22 cellular contexts compared by ENCODE assay signal in genomic region chr9:33293782-33294181, GRCh38. TPM values are rescaled to one million over a fixed set of nuclear protein-coding genes. Genes with fewer than 3 reads are reported as not detected.
DNase-seq lines count a peak whose midpoint lies in the region; ATAC-seq and TF ChIP-seq lines count a peak whose summit lies in the region.
"Had no signal": no experiment of that assay in that cellular context is flagged by ENCODE, and none has a peak within 500 bp of the region (broad histone marks: within the 10 kb centered on the region; RNA-seq: fewer than 3 reads in every experiment).

No MANE protein-coding gene starts in this region.

- H3K27ac ChIP-seq in OCI-LY3 (ENCODE audit: low read length) = peak overlapping the region; percentile 98
- H3K27ac ChIP-seq in hepatocyte = peak overlapping the region; percentile 50
- H3K27ac ChIP-seq in smooth muscle cell (ENCODE audit: low read depth) = peak overlapping the region; percentile 17
- H3K27ac ChIP-seq: VCaP had no signal

- peaks cover 0 to 3% of the 10 kb centered on the region in 2 donors for H3K9me3 Mint-ChIP-seq in activated T-cell treated with anti-CD3 and anti-CD28 coated beads, Interleukin-2, amount 50 U/mL, for 72 hours

- 90% methylated on average over 2 of the region's 2 CpGs for WGBS in hepatocyte (ENCODE audit: low lambda C conversion rate, missing lambda C conversion rate)
- 98% methylated on average over 2 of the region's 2 CpGs for WGBS in smooth muscle cell (ENCODE audit: low lambda C conversion rate)

- H3K4me2 ChIP-seq in OCI-LY3 (ENCODE audit: low read length) (no peak overlapping the region), hepatocyte (no peak overlapping the region), smooth muscle cell (no peak overlapping the region)

- no peaks in the 10 kb centered on the region for H3F3A ChIP-seq in smooth muscle cell (ENCODE audit: low read depth)

- no peaks in the 10 kb centered on the region for H3K27me3 Mint-ChIP-seq in activated T-cell treated with anti-CD3 and anti-CD28 coated beads, Interleukin-2, amount 50 U/mL, for 72 hours (ENCODE audit: low read depth)

- no peak for ATAC-seq in activated T-cell treated with anti-CD3 and anti-CD28 coated beads, Interleukin-2, amount 50 U/mL, for 72 hours (replicated peaks in 1 of 2)

- H3K4me3 ChIP-seq in OCI-LY3 (ENCODE audit: low read length) (no peak overlapping the region), hepatocyte (no peak overlapping the region), smooth muscle cell (no peak overlapping the region)

- H4K20me1 ChIP-seq in OCI-LY3 (ENCODE audit: insufficient read depth, low read length) = 0 out of 2 replicates have a peak, but pooled peaks cover 3% of the 10 kb centered on the region
- H4K20me1 ChIP-seq in hepatocyte (ENCODE audit: insufficient read depth, poor library complexity, severe bottlenecking) = peaks cover 3% of the 10 kb centered on the region
- H4K20me1 ChIP-seq in smooth muscle cell (ENCODE audit: low read depth) = peaks cover 14% of the 10 kb centered on the region

- H3K4me1 ChIP-seq in OCI-LY3 (ENCODE audit: low read length) = peaks cover 83% of the 10 kb centered on the region
- H3K4me1 ChIP-seq in hepatocyte (ENCODE audit: insufficient read depth) = peaks cover 25% of the 10 kb centered on the region
- H3K4me1 ChIP-seq in smooth muscle cell (ENCODE audit: low read depth) = peaks cover 2% of the 10 kb centered on the region

- no peaks in the 10 kb centered on the region for H3K27me3 ChIP-seq in OCI-LY3 (ENCODE audit: low read depth, low read length)
- no peaks in the 10 kb centered on the region for H3K27me3 ChIP-seq in hepatocyte
- no peaks in the 10 kb centered on the region for H3K27me3 ChIP-seq in smooth muscle cell (ENCODE audit: low read depth)

- no peak for DNase-seq in activated T-cell treated with anti-CD3 and anti-CD28 coated beads, Interleukin-2, amount 50 U/mL, for 72 hours
- DNase-seq in activated T-cell treated with anti-CD3 and anti-CD28 coated beads for 4 hours (no peak), hepatocyte (ENCODE audit: low spot score) (peak; percentile 35), smooth muscle cell (lab: John Stamatoyannopoulos, UW; ENCODE audit: unreplicated experiment) (no peak), germinal center (ENCODE audit: low spot score) (no peak), NCI-H1092 treated with DMSO at 0.1 percent for 48 hours (lab: John Stamatoyannopoulos, UW) (no peak)
- no peak for DNase-seq in stimulated activated naive CD4-positive, alpha-beta T cell treated with Interleukin-2 at 50 U/mL for 16 hours (lab: John Stamatoyannopoulos, UW)
- DNase-seq: activated gamma-delta T cell; DMS79; GOT3; NCI-H1930; retina; Right ventricle myocardium superior; stimulated activated CD4-positive, alpha-beta T cell treated with anti-CD3 and anti-CD28 coated beads, Interleukin-15, amount 100 ng/mL, for 24 hours; stimulated activated naive CD4-positive, alpha-beta T cell; trophoblast cell had no signal

- peak overlapping the region; percentile 92 for H3K27ac Mint-ChIP-seq in activated T-cell treated with anti-CD3 and anti-CD28 coated beads, Interleukin-2, amount 50 U/mL, for 72 hours

- H3K36me3 ChIP-seq in OCI-LY3 (replicated peaks; ENCODE audit: low read depth, low read length) (peaks cover 63% of the 10 kb centered on the region), hepatocyte (replicated peaks; ENCODE audit: insufficient read depth, low read depth) (peaks cover under 1% of the 10 kb centered on the region), smooth muscle cell (ENCODE audit: low read depth) (peaks cover 4% of the 10 kb centered on the region)

- H3K36me3 Mint-ChIP-seq in activated T-cell treated with anti-CD3 and anti-CD28 coated beads, Interleukin-2, amount 50 U/mL, for 72 hours (ENCODE audit: insufficient read depth in 2 of 2) = peaks cover 24 to 47% of the 10 kb centered on the region in 2 donors

- peak overlapping the region in 1 of 2 donors; percentile 88 for H3K4me3 Mint-ChIP-seq in activated T-cell treated with anti-CD3 and anti-CD28 coated beads, Interleukin-2, amount 50 U/mL, for 72 hours

- no peaks in the 10 kb centered on the region for H3K9me3 ChIP-seq in OCI-LY3 (ENCODE audit: insufficient read depth, low read length)
- H3K9me3 ChIP-seq in hepatocyte (ENCODE audit: low read depth) = no peaks in the 10 kb centered on the region
- no peaks in the 10 kb centered on the region for H3K9me3 ChIP-seq in smooth muscle cell (replicated peaks; ENCODE audit: low read depth)

- no peak overlapping the region for H2AFZ ChIP-seq in OCI-LY3 (ENCODE audit: low read depth, low read length)
- no peak overlapping the region for H2AFZ ChIP-seq in hepatocyte
- no peak overlapping the region for H2AFZ ChIP-seq in smooth muscle cell (ENCODE audit: low read depth)

- H3K9me2 ChIP-seq in hepatocyte (replicated peaks; ENCODE audit: insufficient read depth) = no peaks in the 10 kb centered on the region

- TF ChIP-seq CTCF in OCI-LY3 (IDR thresholded peaks at IDR 0.05; ENCODE audit: low read depth, low read length) (no peak), hepatocyte (IDR thresholded peaks at IDR 0.05; ENCODE audit: poor library complexity) (no peak), smooth muscle cell (IDR thresholded peaks at IDR 0.05; ENCODE audit: borderline replicate concordance, insufficient read depth, poor library complexity, severe bottlenecking) (no peak)

- peaks cover 77% of the 10 kb centered on the region for H3K4me1 Mint-ChIP-seq in activated T-cell treated with anti-CD3 and anti-CD28 coated beads, Interleukin-2, amount 50 U/mL, for 72 hours (ENCODE audit: low read depth)

- H3K9ac ChIP-seq in OCI-LY3 (ENCODE audit: low read length) = no peak overlapping the region
- peak overlapping the region; percentile 2 for H3K9ac ChIP-seq in smooth muscle cell (ENCODE audit: low read depth)

- H3K79me2 ChIP-seq in OCI-LY3 (ENCODE audit: low read length) = peaks cover 86% of the 10 kb centered on the region
- peaks cover 73% of the 10 kb centered on the region for H3K79me2 ChIP-seq in hepatocyte
- peaks cover 77% of the 10 kb centered on the region for H3K79me2 ChIP-seq in smooth muscle cell (ENCODE audit: low read depth)

RNA-seq across cellular contexts. Expression of gene NFX1, which starts 3.5 kb away (rescaled TPM):
- 10 to 100 TPM; 31.2 to 40.3 TPM for total RNA-seq in activated T-cell treated with anti-CD3 and anti-CD28 coated beads, Interleukin-2, amount 50 U/mL, for 72 hours
- 18.5 and 21.8 TPM in 2 replicates for total RNA-seq in hepatocyte
- 19.5 and 22.4 TPM in 2 replicates for polyA plus RNA-seq in hepatocyte
- total RNA-seq in smooth muscle cell = 19.3 and 20.5 TPM in 2 replicates
- 18.4 and 22.8 TPM in 2 replicates for polyA plus RNA-seq in smooth muscle cell

RNA-seq across cellular contexts. Expression of gene CHMP5, which starts 28.9 kb away (rescaled TPM):
- 100 to 1,000 TPM in 1 of 2 donors, 10 to 100 TPM in 1; 76.5 to 112 TPM for total RNA-seq in activated T-cell treated with anti-CD3 and anti-CD28 coated beads, Interleukin-2, amount 50 U/mL, for 72 hours
- 102 and 109 TPM in 2 replicates for total RNA-seq in hepatocyte
- polyA plus RNA-seq in hepatocyte = 85.6 and 91.5 TPM in 2 replicates
- total RNA-seq in smooth muscle cell = 112 and 124 TPM in 2 replicates
- polyA plus RNA-seq in smooth muscle cell = 85.9 and 99.3 TPM in 2 replicates

RNA-seq across cellular contexts. Expression of gene BAG1, which starts 29.3 kb away (rescaled TPM):
- total RNA-seq in activated T-cell treated with anti-CD3 and anti-CD28 coated beads, Interleukin-2, amount 50 U/mL, for 72 hours = 10 to 100 TPM; 52.5 to 60.3 TPM
- total RNA-seq in hepatocyte = 94.8 and 103 TPM in 2 replicates
- 78.5 and 99.3 TPM in 2 replicates for polyA plus RNA-seq in hepatocyte
- total RNA-seq in smooth muscle cell = 34.1 and 39.9 TPM in 2 replicates
- polyA plus RNA-seq in smooth muscle cell = 43.3 and 56.4 TPM in 2 replicates

RNA-seq across cellular contexts. Expression of gene SPINK4, which starts 53.8 kb away (rescaled TPM):
- not detected for total RNA-seq in activated T-cell treated with anti-CD3 and anti-CD28 coated beads, Interleukin-2, amount 50 U/mL, for 72 hours
- total RNA-seq in hepatocyte (not detected in 2 replicates), smooth muscle cell (not detected in 2 replicates)
- polyA plus RNA-seq in hepatocyte (2.2 TPM in 1 of 2 replicates, not detected in the other), smooth muscle cell (not detected in 2 replicates)
- total RNA-seq: activated CD8-positive, alpha-beta memory T cell treated with anti-CD3 and anti-CD28 coated beads for 36 hours; astrocyte; mesenteric fat pad; Right ventricle myocardium superior; T-helper 1 cell treated with Interleukin-12 subunit alpha and Interleukin-12 subunit beta and Interleukin-4 antibody, amounts not matched to agents 30 ng/mL and 1 ng/mL, for 36 hours had no signal

Comparison
In these comparisons a context has a peak if more than half of its experiments do, and no peak if none do; other contexts are left out.
1. H3K27ac ChIP-seq: peak in every context shown above with its lines; median percentile 98 in OCI-LY3; 50 in hepatocyte; 17 in smooth muscle cell.